ENCODE assay signal across 18 cellular contexts in genomic region chrX:140292188-140292587, GRCh38.
"Had no signal": no experiment of that assay in that cellular context is flagged by ENCODE, and none has a peak within 500 bp of the region (broad histone marks: within the 10 kb centered on the region; RNA-seq: fewer than 3 reads in every experiment).

No MANE protein-coding gene starts in this region.

- H3K36me3 ChIP-seq: esophagus muscularis mucosa, gastroesophageal sphincter, heart left ventricle, left lung, lower lobe of right lung had no signal

- H3K27me3 ChIP-seq: esophagus muscularis mucosa, foreskin keratinocyte, gastroesophageal sphincter, heart left ventricle, hepatocyte, left lung had no signal

- ATAC-seq: foreskin keratinocyte, gastroesophageal sphincter, heart left ventricle, left cardiac atrium, left lung, left ventricle myocardium superior, lower lobe of right lung, mucosa of descending colon had no signal

- H3K27ac ChIP-seq: coronary artery, dorsolateral prefrontal cortex, esophagus muscularis mucosa, foreskin keratinocyte, gastroesophageal sphincter, heart left ventricle, hepatocyte, left lung, lower lobe of right lung had no signal

- H2AFZ ChIP-seq: hepatocyte had no signal

- H3K4me3 ChIP-seq: coronary artery, dorsolateral prefrontal cortex, esophagus muscularis mucosa, gastroesophageal sphincter, heart left ventricle, hepatocyte, left lung, lower lobe of right lung, mucosa of descending colon had no signal

- H3K4me1 ChIP-seq: esophagus muscularis mucosa, foreskin keratinocyte, gastroesophageal sphincter, heart left ventricle, left lung, lower lobe of right lung had no signal

- H3K9me3 ChIP-seq: esophagus muscularis mucosa, gastroesophageal sphincter, heart left ventricle, left lung, lower lobe of right lung, mucosa of descending colon had no signal

- H3K4me2 ChIP-seq: hepatocyte had no signal

- H3K79me2 ChIP-seq: hepatocyte had no signal

- DNase-seq: dermis blood vessel endothelial cell; dorsolateral prefrontal cortex; effector CD4-positive, alpha-beta T cell; effector memory CD4-positive, alpha-beta T cell; foreskin keratinocyte; heart left ventricle; hypothalamus; immature natural killer cell; left cardiac atrium; left lung; left ventricle myocardium superior; lower lobe of right lung; mesenchymal stem cell; mucosa of descending colon had no signal
